1 cellular context compared by ENCODE assay signal in the genomic region with DNA sequence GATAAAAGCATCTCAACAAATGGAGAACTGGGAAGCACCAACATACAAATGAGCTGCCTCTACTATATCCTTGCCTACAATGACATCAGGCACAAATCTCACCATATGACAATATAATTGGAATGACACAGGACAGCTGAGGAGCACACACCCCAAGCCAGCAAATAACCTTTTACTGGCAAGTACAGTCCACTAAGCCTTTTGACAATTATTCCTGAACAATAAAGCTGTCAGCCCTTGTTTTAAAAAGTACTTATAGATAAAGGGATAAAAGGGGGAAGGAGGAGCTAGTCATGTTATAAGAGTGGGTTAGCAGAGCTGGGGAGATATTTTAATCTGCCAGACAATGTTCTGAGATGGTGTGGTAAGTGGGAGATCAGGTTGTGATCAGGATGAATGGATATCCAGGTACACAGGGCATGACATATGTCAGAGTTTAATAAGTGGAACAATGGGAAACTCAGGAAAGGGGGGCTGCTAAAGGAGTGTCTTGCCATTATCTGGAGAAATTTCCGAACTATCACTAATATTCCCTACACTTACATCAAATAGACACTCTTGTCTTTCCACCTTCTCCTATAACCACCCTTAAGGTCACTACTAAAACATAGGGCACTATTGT.
TF ChIP-seq lines count a peak whose summit lies in the region.

No MANE protein-coding gene starts in this region.

TF ChIP-seq in HepG2, 621 proteins besides CTCF, POLR2A, EP300 and RAD21 (continued from another document):
- TF ChIP-seq, protein P1, sequence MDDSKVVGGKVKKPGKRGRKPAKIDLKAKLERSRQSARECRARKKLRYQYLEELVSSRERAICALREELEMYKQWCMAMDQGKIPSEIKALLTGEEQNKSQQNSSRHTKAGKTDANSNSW (CRISPR knock-in tag; IDR thresholded peaks at IDR 0.05; ENCODE audit: borderline replicate concordance), result no peak
- peak; percentile 47 for TF ChIP-seq POLR2AphosphoS5 (IDR thresholded peaks at IDR 0.05; ENCODE audit: low read depth, low read length)
TF ChIP-seq in HepG2: peak in this region for 1.
